In genomic region chr4:182434720-182435119, GRCh38 we compare ENCODE assay signal across 6 cellular contexts.
"Had no signal": no experiment of that assay in that cellular context is flagged by ENCODE, and none has a peak within 500 bp of the region (broad histone marks: within the 10 kb centered on the region; RNA-seq: fewer than 3 reads in every experiment).

No MANE protein-coding gene starts in this region.

- H3K9me3 Mint-ChIP-seq: H9 had no signal

- H2AFZ ChIP-seq: GM23248 had no signal

- H3K4me3 Mint-ChIP-seq: H9 had no signal

- H3K9ac ChIP-seq: GM23248 had no signal

- ATAC-seq: K562 had no signal

- H3K27ac ChIP-seq: GM23248 had no signal

- H3K4me3 ChIP-seq: GM23248, K562 had no signal

- DNase-seq: GM23248, H9, HCEC 1CT, IMR-90, KG1 had no signal
